ENCODE assay signal across 21 cellular contexts in the genomic region with DNA sequence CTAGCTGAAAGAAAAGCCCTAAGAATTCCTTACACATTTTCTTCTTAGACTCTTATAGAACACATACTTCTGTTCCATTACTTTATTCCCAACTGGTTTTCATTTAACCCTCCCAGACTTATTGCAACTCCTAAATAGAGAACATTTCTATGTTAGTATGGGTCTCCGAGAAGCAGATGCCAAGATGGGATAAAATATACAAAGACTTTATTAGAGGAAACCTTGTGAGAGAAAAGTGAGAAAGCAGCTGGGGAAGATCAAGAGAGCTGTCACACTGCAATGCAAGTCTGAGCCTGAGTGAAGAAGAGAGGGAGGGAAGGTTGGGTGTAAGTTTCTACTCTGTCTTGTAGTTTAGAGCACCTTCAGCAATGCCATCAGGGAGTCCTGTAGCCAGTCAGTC.
"Had no signal": no experiment of that assay in that cellular context is flagged by ENCODE, and none has a peak within 500 bp of the region (broad histone marks: within the 10 kb centered on the region; RNA-seq: fewer than 3 reads in every experiment).

No MANE protein-coding gene starts in this region.

- H3K36me3 ChIP-seq: SJCRH30 had no signal

- H3K27ac ChIP-seq: KMS-11, RWPE1, SJCRH30 had no signal

- FAIRE-seq: HepG2, K562 had no signal

- H3K4me3 ChIP-seq: K562, SJCRH30 had no signal

- H3K9me3 ChIP-seq: SJCRH30 had no signal

- H3K9ac ChIP-seq: KMS-11 had no signal

- DNase-seq: Kasumi-1, MM.1S, NCI-H1105, NCI-H1417, NCI-H1436 treated with DMSO at 0.1 percent for 48 hours, NCI-H1694, NCI-H187 treated with DMSO at 0.1 percent for 48 hours, NCI-H2029 treated with DMSO at 0.1 percent for 48 hours, NCI-H2227 treated with DMSO at 0.1 percent for 48 hours, NCI-H524, NCI-H69, NCI-H774, PC-3, SHP77 treated with DMSO at 0.1 percent for 48 hours, SJCRH30 had no signal

- H3K27me3 ChIP-seq: SJCRH30 had no signal

- H3K4me2 ChIP-seq: KMS-11 had no signal

- ATAC-seq: HepG2, K562, Panc1, PC-3, SK-N-SH treated with all-trans-retinoic acid at 6 μM for 48 hours had no signal

- H3K4me1 ChIP-seq: SJCRH30 had no signal
